26 cellular contexts compared by ENCODE assay signal in genomic region chr10:62007145-62007544, GRCh38.
"Had no signal": no experiment of that assay in that cellular context is flagged by ENCODE, and none has a peak within 500 bp of the region (broad histone marks: within the 10 kb centered on the region; RNA-seq: fewer than 3 reads in every experiment).

No MANE protein-coding gene starts in this region.

- H3K9me3 Mint-ChIP-seq: dendritic cell treated with granulocyte-macrophage colony-stimulating factor and Interleukin-4, amounts not matched to agents 40 ng/mL and 50 ng/mL, for 4 days; neural progenitor cell; WTC11 had no signal

- DNase-seq: activated CD4-positive, alpha-beta T cell treated with anti-CD3 and anti-CD28 coated beads, Interleukin-2, amount 10 ng/mL, durations not matched to agents 7 days and 5 days; activated CD8-positive, alpha-beta memory T cell treated with anti-CD3 and anti-CD28 coated beads for 24 hours; activated CD8-positive, alpha-beta memory T cell treated with anti-CD3 and anti-CD28 coated beads, Interleukin-2, amount 50 U/mL, for 4 hours; activated gamma-delta T cell treated with Interleukin-2 at 50 U/mL for 16 hours; adrenal gland; brain microvascular endothelial cell; caudate nucleus; effector CD4-positive, alpha-beta T cell; heart left ventricle; islet precursor cell; left cardiac atrium; mesenchymal stem cell; posterior cingulate gyrus; small intestine; stimulated activated CD4-positive, alpha-beta T cell treated with anti-CD3 and anti-CD28 coated beads, Interleukin-2, amount 100 ng/mL, for 24 hours; stimulated activated naive CD4-positive, alpha-beta T cell; T1000; testis; trophoblast cell; uterus had no signal

- H3K4me3 Mint-ChIP-seq: activated CD4-positive, alpha-beta T cell treated with anti-CD3 and anti-CD28 coated beads, Interleukin-2, amount 10 ng/mL, durations not matched to agents 7 days and 5 days; dendritic cell treated with granulocyte-macrophage colony-stimulating factor and Interleukin-4, amounts not matched to agents 40 ng/mL and 50 ng/mL, for 4 days; neural progenitor cell; WTC11 had no signal

- H2AFZ ChIP-seq: neural progenitor cell had no signal

- H3K4me3 ChIP-seq: adrenal gland, ascending aorta, heart left ventricle, neural progenitor cell, testis, uterus had no signal

- H3K27ac Mint-ChIP-seq: dendritic cell treated with granulocyte-macrophage colony-stimulating factor and Interleukin-4, amounts not matched to agents 40 ng/mL and 50 ng/mL, for 4 days; neural progenitor cell; WTC11 had no signal

- ATAC-seq: heart left ventricle, left cardiac atrium, sciatic nerve, WTC11 had no signal

- FAIRE-seq: endometrium, small intestine had no signal

- H3K27me3 ChIP-seq: adrenal gland, ascending aorta, brain microvascular endothelial cell, heart left ventricle, neural progenitor cell, testis, uterus had no signal

- H3K9me3 ChIP-seq: adrenal gland, ascending aorta, heart left ventricle, testis, uterus had no signal

- H3K36me3 ChIP-seq: adrenal gland, ascending aorta, brain microvascular endothelial cell, neural progenitor cell had no signal

- H3K27ac ChIP-seq: adrenal gland, brain microvascular endothelial cell, neural progenitor cell, testis, uterus had no signal

- H3K27me3 Mint-ChIP-seq: activated CD4-positive, alpha-beta T cell treated with anti-CD3 and anti-CD28 coated beads, Interleukin-2, amount 10 ng/mL, durations not matched to agents 7 days and 5 days; dendritic cell treated with granulocyte-macrophage colony-stimulating factor and Interleukin-4, amounts not matched to agents 40 ng/mL and 50 ng/mL, for 4 days had no signal

- H3K4me1 Mint-ChIP-seq: WTC11 had no signal

- H3K36me3 Mint-ChIP-seq: WTC11 had no signal

- H3K4me2 ChIP-seq: neural progenitor cell had no signal

- H3K9ac ChIP-seq: neural progenitor cell had no signal

- H3K4me1 ChIP-seq: neural progenitor cell, testis, uterus had no signal
